In genomic region chr3:3170998-3171397, GRCh38 we compare ENCODE assay signal across 8 cellular contexts. TPM values are rescaled to one million over a fixed set of nuclear protein-coding genes. Genes with fewer than 3 reads are reported as not detected.
DNase-seq lines count a peak whose midpoint lies in the region; ATAC-seq, FAIRE-seq and TF ChIP-seq lines count a peak whose summit lies in the region.

No MANE protein-coding gene starts in this region.

- no peak overlapping the region for H2BK5ac ChIP-seq in neuronal stem cell (ENCODE audit: low read length)

- no peak overlapping the region for H3K4me2 ChIP-seq in neuronal stem cell (ENCODE audit: insufficient read depth, low read length, poor library complexity, severe bottlenecking)

- no peak overlapping the region for H4K8ac ChIP-seq in neuronal stem cell (ENCODE audit: low read depth, low read length)

- TF ChIP-seq CTCF in GM20000 (IDR thresholded peaks at IDR 0.05; ENCODE audit: extremely low read depth, missing control alignments) (peak; percentile 16), endodermal cell (conservative IDR thresholded peaks at IDR 0.05) (peak; percentile 67)

- H3K27me3 Mint-ChIP-seq in endodermal cell (ENCODE audit: insufficient read depth), result no peaks in the 10 kb centered on the region

- H3K4ac ChIP-seq in neuronal stem cell (ENCODE audit: low read length), result no peak overlapping the region

- H3K36me3 Mint-ChIP-seq in endodermal cell (ENCODE audit: low read depth), result peaks cover 41% of the 10 kb centered on the region

- H3K9me3 ChIP-seq in endodermal cell (ENCODE audit: control insufficient read depth, low read length), result peaks cover 4% of the 10 kb centered on the region
- H3K9me3 ChIP-seq in neuronal stem cell (replicated peaks in 1 of 2; ENCODE audit: control insufficient read depth in 2 of 2, insufficient read depth in 1 of 2, low read depth in 1 of 2, low read length in 2 of 2), result no peaks in the 10 kb centered on the region

- H3K79me1 ChIP-seq in neuronal stem cell (ENCODE audit: low read depth, low read length), result no peaks in the 10 kb centered on the region

- H3K27ac ChIP-seq in endodermal cell (ENCODE audit: low read depth, low read length), result no peak overlapping the region
- H3K27ac ChIP-seq in neuronal stem cell (replicated peaks; ENCODE audit: low read length), result no peak overlapping the region

- H2BK15ac ChIP-seq in neuronal stem cell (ENCODE audit: low read length), result no peak overlapping the region

- no peak overlapping the region for H2AFZ ChIP-seq in neuronal stem cell (ENCODE audit: low read length)

- DNase-seq in D341Med (ENCODE audit: low spot score), result peak; percentile 29
- no peak for DNase-seq in GM20000 (ENCODE audit: low spot score)
- DNase-seq in RKO (ENCODE audit: low spot score), result peak; percentile 57
- DNase-seq in endodermal cell, result no peak
- DNase-seq in pons (ENCODE audit: low spot score), result peak; percentile 43
- DNase-seq in neuronal stem cell (ENCODE audit: low spot score), result no peak
- DNase-seq in GM12892 (ENCODE audit: insufficient read length), result no peak

- no peak for TF ChIP-seq POLR2A in GM12892 (IDR thresholded peaks at IDR 0.05; ENCODE audit: low read depth, low read length)

- H3K18ac ChIP-seq in neuronal stem cell (ENCODE audit: low read length), result no peak overlapping the region

- no peak overlapping the region for H3K27ac Mint-ChIP-seq in endodermal cell

- no peak overlapping the region for H3K4me3 Mint-ChIP-seq in endodermal cell

- no peaks in the 10 kb centered on the region for H3K9me3 Mint-ChIP-seq in endodermal cell

- no peak overlapping the region for H3K4me3 ChIP-seq in endodermal cell (ENCODE audit: low read length)
- no peak overlapping the region for H3K4me3 ChIP-seq in neuronal stem cell (ENCODE audit: low read length in 2 of 2)

- H4K91ac ChIP-seq in neuronal stem cell (ENCODE audit: low read depth, low read length, poor library complexity), result no peak overlapping the region

- no peaks in the 10 kb centered on the region for H3K4me1 Mint-ChIP-seq in endodermal cell

- H3K4me1 ChIP-seq in endodermal cell (ENCODE audit: control insufficient read depth, insufficient read depth, low read length), result no peaks in the 10 kb centered on the region
- no peaks in the 10 kb centered on the region for H3K4me1 ChIP-seq in neuronal stem cell (ENCODE audit: control insufficient read depth in 2 of 2, insufficient read depth in 1 of 2, low read depth in 1 of 2, low read length in 2 of 2)

- H3K9ac ChIP-seq in endodermal cell (ENCODE audit: extremely low read depth, low read length, poor library complexity, severe bottlenecking) (no peak overlapping the region), neuronal stem cell (ENCODE audit: low read depth, low read length, poor library complexity) (no peak overlapping the region)

- no peaks in the 10 kb centered on the region for H3K27me3 ChIP-seq in endodermal cell (ENCODE audit: control insufficient read depth, insufficient read depth, low read length, poor library complexity, severe bottlenecking)
- H3K27me3 ChIP-seq in neuronal stem cell (ENCODE audit: control insufficient read depth in 3 of 3, insufficient read depth in 3 of 3, low read depth in 1 of 3, low read length in 3 of 3), result no peaks in the 10 kb centered on the region

- H2BK12ac ChIP-seq in neuronal stem cell (ENCODE audit: low read length), result no peak overlapping the region

- FAIRE-seq in GM12892 (lab: Jason Lieb, UNC), result no peak

- WGBS in endodermal cell (ENCODE audit: insufficient coverage in 1 of 2, insufficient read length in 1 of 2), 2 experiments, result 83 to 92% methylated on average over 5 of the region's 5 CpGs
- WGBS in neuronal stem cell (ENCODE audit: extremely low coverage in 2 of 2, insufficient read length in 2 of 2, insufficient replicate concordance in 1 of 2), 2 donors, result no CpG with 5 or more reads among the region's 5 CpGs

- no peak overlapping the region for H2AK5ac ChIP-seq in neuronal stem cell (ENCODE audit: low read depth, low read length)

- ATAC-seq in HG03196 (IDR thresholded peaks at IDR 0.05; ENCODE audit: unreplicated experiment), result no peak

- no peak overlapping the region for H3K23ac ChIP-seq in neuronal stem cell (ENCODE audit: low read depth, low read length, poor library complexity)

- no peak overlapping the region for H2BK120ac ChIP-seq in neuronal stem cell (ENCODE audit: low read depth, low read length)

- peaks cover 69% of the 10 kb centered on the region for H3K36me3 ChIP-seq in endodermal cell (ENCODE audit: control insufficient read depth, insufficient read depth, low read length)
- peaks cover 14 to 94% of the 10 kb centered on the region in 2 donors for H3K36me3 ChIP-seq in neuronal stem cell (replicated peaks in 1 of 2; ENCODE audit: control insufficient read depth in 2 of 2, insufficient read depth in 2 of 2, low read length in 2 of 2)

- H3K14ac ChIP-seq in neuronal stem cell (ENCODE audit: low read length), result no peak overlapping the region

RNA-seq across cellular contexts. Expression of gene CRBN, which starts 8.5 kb away (rescaled TPM):
- 10 to 100 TPM; 35.3 to 36.8 TPM for total RNA-seq in endodermal cell
- polyA plus RNA-seq in endodermal cell (2013, experiment 1 of 2), result 47.5 TPM
- polyA plus RNA-seq in endodermal cell (2013, experiment 2 of 2), result 43.9 TPM
- polyA plus RNA-seq in neuronal stem cell (2013, experiment 1 of 2), result 36.4 TPM
- polyA plus RNA-seq in neuronal stem cell (2013, experiment 2 of 2), result 37.0 TPM
- 26.7 TPM for polyA plus RNA-seq in GM12892 (2012; ENCODE audit: missing spikeins)

RNA-seq across cellular contexts. Expression of gene TRNT1, which starts 44.3 kb away (rescaled TPM):
- total RNA-seq in endodermal cell, result 10 to 100 TPM; 31.8 to 33.5 TPM
- polyA plus RNA-seq in endodermal cell (2013, experiment 1 of 2), result 22.4 TPM
- 22.1 TPM for polyA plus RNA-seq in endodermal cell (2013, experiment 2 of 2)
- 13.8 TPM for polyA plus RNA-seq in neuronal stem cell (2013, experiment 1 of 2)
- polyA plus RNA-seq in neuronal stem cell (2013, experiment 2 of 2), result 14.6 TPM
- 27.8 TPM for polyA plus RNA-seq in GM12892 (2012; ENCODE audit: missing spikeins)

Comparison
In these comparisons a context has a peak if more than half of its experiments do, and no peak if none do; other contexts are left out.
1. DNase-seq: peak in D341Med (single experiment), RKO (single experiment) and pons (single experiment); none in GM20000 (single experiment), endodermal cell (single experiment), neuronal stem cell (single experiment) and GM12892 (single experiment).